16 cellular contexts compared by ENCODE assay signal in the genomic region with DNA sequence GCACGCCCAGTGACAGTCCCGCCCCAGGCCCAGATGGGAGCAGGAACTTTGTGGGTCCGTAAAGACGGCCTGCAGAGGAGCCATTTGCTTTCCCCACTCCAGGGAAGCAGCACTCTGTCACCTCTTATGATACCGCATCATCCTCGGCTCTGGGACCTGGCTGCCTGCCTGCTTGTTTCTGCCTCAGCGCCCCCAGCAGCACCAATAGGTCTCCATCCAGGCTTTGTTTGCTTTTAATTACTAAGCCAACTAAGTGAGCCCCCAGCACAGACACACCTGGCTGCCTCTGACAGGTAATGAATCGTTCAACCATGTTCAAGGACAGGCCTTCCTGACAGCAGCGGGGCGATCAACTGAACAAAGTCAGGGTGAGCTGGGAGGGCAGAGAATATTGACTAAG.
DNase-seq lines count a peak whose midpoint lies in the region; ATAC-seq, FAIRE-seq and TF ChIP-seq lines count a peak whose summit lies in the region.
"Had no signal": no experiment of that assay in that cellular context is flagged by ENCODE, and none has a peak within 500 bp of the region (broad histone marks: within the 10 kb centered on the region; RNA-seq: fewer than 3 reads in every experiment).

No MANE protein-coding gene starts in this region.

- no peaks in the 10 kb centered on the region for H3K9me3 ChIP-seq in Caco-2
- H3K9me3 ChIP-seq: mucosa of descending colon, prostate gland had no signal

- no TSS peak for BruUV-seq in Caco-2 (replicated peaks; lab: Mats Ljungman, UMichigan)

- H3K27me3 ChIP-seq in Caco-2 (replicated peaks; ENCODE audit: control insufficient read depth, insufficient read depth, low read length): no peaks in the 10 kb centered on the region

- intact Hi-C loops in Caco-2 (cut with micrococcal nuclease; ENCODE audit: unreplicated experiment): no loop called here

- no peak overlapping the region for H3K4me3 ChIP-seq in Caco-2 (ENCODE audit: low read depth, low read length)
- H3K4me3 ChIP-seq: mucosa of descending colon, prostate gland had no signal

- POLR2A ChIA-PET in Caco-2 (lab: Charles Lee): no interaction called here

- no peak for ATAC-seq in HG03097 (IDR thresholded peaks at IDR 0.05; ENCODE audit: low FRiP score, unreplicated experiment)
- ATAC-seq: mucosa of descending colon, Panc1, T-cell had no signal

- H3K36me3 Mint-ChIP-seq in nephron progenitor cell (ENCODE audit: low read depth): no peaks in the 10 kb centered on the region
- H3K36me3 Mint-ChIP-seq in Caco-2 (ENCODE audit: insufficient read depth, unreplicated experiment): no peaks in the 10 kb centered on the region
- H3K36me3 Mint-ChIP-seq: activated naive CD8-positive, alpha-beta T cell; T-cell had no signal

- no peak for TF ChIP-seq CTCF in nephron progenitor cell (IDR thresholded peaks at IDR 0.05)
- TF ChIP-seq CTCF in Caco-2 (IDR thresholded peaks at IDR 0.05; ENCODE audit: insufficient read depth in 1 of 2, low read depth in 1 of 2, low read length in 1 of 2, severe bottlenecking in 1 of 2, unreplicated experiment in 1 of 2): no peak

- peaks cover 67% of the 10 kb centered on the region for H3K4me1 Mint-ChIP-seq in nephron progenitor cell
- peaks cover 2% of the 10 kb centered on the region for H3K4me1 Mint-ChIP-seq in Caco-2 (ENCODE audit: low read depth, unreplicated experiment)

- H3K4me3 Mint-ChIP-seq in nephron progenitor cell (no peak overlapping the region), Caco-2 (ENCODE audit: unreplicated experiment) (no peak overlapping the region)
- H3K4me3 Mint-ChIP-seq: activated naive CD8-positive, alpha-beta T cell had no signal

- H3K36me3 ChIP-seq in Caco-2 (ENCODE audit: control insufficient read depth, insufficient read depth, low read length): no peaks in the 10 kb centered on the region
- H3K36me3 ChIP-seq: prostate gland had no signal

- CTCF ChIA-PET in Caco-2 (lab: Charles Lee): no interaction called here

- H3K27me3 Mint-ChIP-seq in nephron progenitor cell (ENCODE audit: low read depth, poor library complexity) (peaks cover 8% of the 10 kb centered on the region), Caco-2 (ENCODE audit: insufficient read depth, unreplicated experiment) (no peaks in the 10 kb centered on the region)
- H3K27me3 Mint-ChIP-seq: activated naive CD8-positive, alpha-beta T cell; T-cell had no signal

- DNase-seq in DMS53 (lab: John Stamatoyannopoulos, UW) (peak; percentile 77), NCI-H1694 treated with DMSO at 0.1 percent for 48 hours (lab: John Stamatoyannopoulos, UW) (peak; percentile 76), NCI-H526 (lab: John Stamatoyannopoulos, UW) (peak; percentile 18 to 63), nephron progenitor cell (peak; percentile 35), urothelium cell line (ENCODE audit: low spot score) (no peak), Caco-2 (no peak), HuH-7.5 (ENCODE audit: low spot score) (no peak)
- DNase-seq: activated CD4-positive, CD25-positive, alpha-beta regulatory T cell; foreskin fibroblast; mucosa of descending colon; T-cell had no signal

- H3K27ac Mint-ChIP-seq in nephron progenitor cell (no peak overlapping the region), Caco-2 (ENCODE audit: unreplicated experiment) (no peak overlapping the region)

- no peaks in the 10 kb centered on the region for H3K4me1 ChIP-seq in Caco-2
- H3K4me1 ChIP-seq: prostate gland had no signal

- FAIRE-seq in urothelium cell line (lab: Jason Lieb, UNC): no peak
- FAIRE-seq: bronchial epithelial cell had no signal

- H3K9me3 Mint-ChIP-seq in nephron progenitor cell (no peaks in the 10 kb centered on the region), Caco-2 (ENCODE audit: unreplicated experiment) (no peaks in the 10 kb centered on the region)
- H3K9me3 Mint-ChIP-seq: T-cell had no signal

Comparison
In these comparisons a context has a peak if more than half of its experiments do, and no peak if none do; other contexts are left out.
1. DNase-seq: peak in DMS53 (single experiment), NCI-H1694 treated with DMSO at 0.1 percent for 48 hours (single experiment), NCI-H526 (2 of 2) and nephron progenitor cell (single experiment); none in urothelium cell line (single experiment), Caco-2 (0 of 2) and HuH-7.5 (single experiment).